17 cellular contexts compared by ENCODE assay signal in the genomic region with DNA sequence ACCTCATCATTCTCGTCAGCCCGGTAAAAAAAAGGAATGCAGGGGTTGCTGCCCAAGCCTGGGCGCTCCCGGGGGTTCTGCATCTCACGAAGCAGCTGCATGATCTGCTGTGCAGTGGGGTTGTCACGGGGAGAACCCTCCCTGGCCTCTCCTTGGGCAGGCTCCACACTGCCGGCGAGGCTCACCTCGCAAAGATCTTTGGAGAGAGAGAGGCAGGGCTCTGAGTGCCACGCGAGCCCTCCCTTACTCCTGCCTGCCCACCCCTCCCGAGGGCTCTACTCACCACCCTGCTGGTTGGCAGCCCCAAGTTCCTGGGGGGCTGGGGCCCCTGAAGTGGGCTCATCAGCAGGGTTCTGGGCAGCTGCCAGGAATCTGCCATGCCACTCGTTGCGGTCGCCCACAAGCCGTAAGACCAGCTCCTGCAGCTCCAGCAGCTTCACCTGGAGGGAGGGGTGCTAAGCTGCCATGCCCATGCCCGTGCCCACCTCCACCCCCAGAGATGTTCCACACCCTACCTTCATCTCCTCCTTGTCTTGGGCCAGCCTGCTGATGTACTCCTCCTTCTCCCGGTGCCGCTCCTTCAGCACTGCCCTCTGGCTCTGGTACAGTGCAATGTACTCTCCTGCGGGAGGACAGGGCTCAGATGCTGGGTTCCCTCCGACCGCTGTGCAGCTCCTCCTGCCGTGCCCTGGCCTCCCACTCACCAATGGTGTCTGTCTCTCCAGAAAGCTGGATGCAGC.
"Had no signal": no experiment of that assay in that cellular context is flagged by ENCODE, and none has a peak within 500 bp of the region (broad histone marks: within the 10 kb centered on the region; RNA-seq: fewer than 3 reads in every experiment).

No MANE protein-coding gene starts in this region.

- DNase-seq: activated CD4-positive, alpha-beta T cell treated with anti-CD3 and anti-CD28 coated beads for 36 hours; activated CD8-positive, alpha-beta T cell treated with anti-CD3 and anti-CD28 coated beads, Interleukin-2, amount 10 ng/mL, durations not matched to agents 7 days and 5 days; activated naive CD4-positive, alpha-beta T cell treated with anti-CD3 and anti-CD28 coated beads, Interleukin-2, amount 50 U/mL, for 16 hours; body of pancreas; cerebellar nuclear complex; dermis blood vessel endothelial cell; endodermal cell; hypothalamus; right cardiac atrium; stimulated activated naive CD4-positive, alpha-beta T cell treated with Interleukin-2 at 50 U/mL for 16 hours; T-cell; T1000; upper lobe of right lung; WERI-Rb-1 had no signal

- ATAC-seq: activated CD4-positive, alpha-beta T cell treated with anti-CD3 and anti-CD28 coated beads for 36 hours; activated CD8-positive, alpha-beta T cell treated with anti-CD3 and anti-CD28 coated beads, Interleukin-2, amount 10 ng/mL, durations not matched to agents 7 days and 5 days; body of pancreas; esophagus mucosa; right cardiac atrium; T-cell; upper lobe of right lung had no signal

- H3K9me3 Mint-ChIP-seq: activated T-helper 2 cell treated with anti-CD3 and anti-CD28 coated beads, Interferon-gamma antibody, Interleukin-2, Interleukin-4, amounts not matched to agents 10 μg/mL and 5 μg/mL and 100 μg/mL, durations not matched to agents 14 hours and 24 hours and 36 hours; endodermal cell; T-cell had no signal

- H3K4me3 Mint-ChIP-seq: activated CD4-positive, alpha-beta T cell treated with anti-CD3 and anti-CD28 coated beads for 36 hours; activated CD8-positive, alpha-beta T cell treated with anti-CD3 and anti-CD28 coated beads, Interleukin-2, amount 10 ng/mL, durations not matched to agents 7 days and 5 days; endodermal cell; T-cell had no signal

- H3K4me1 Mint-ChIP-seq: activated CD4-positive, alpha-beta T cell treated with anti-CD3 and anti-CD28 coated beads for 36 hours had no signal

- H3K27ac Mint-ChIP-seq: activated CD4-positive, alpha-beta T cell treated with anti-CD3 and anti-CD28 coated beads for 36 hours; activated CD8-positive, alpha-beta T cell treated with anti-CD3 and anti-CD28 coated beads, Interleukin-2, amount 10 ng/mL, durations not matched to agents 7 days and 5 days; activated T-helper 2 cell treated with anti-CD3 and anti-CD28 coated beads, Interferon-gamma antibody, Interleukin-2, Interleukin-4, amounts not matched to agents 10 μg/mL and 5 μg/mL and 100 μg/mL, durations not matched to agents 14 hours and 24 hours and 36 hours; endodermal cell; progenitor cell of endocrine pancreas; T-cell had no signal
